In the genomic region with DNA sequence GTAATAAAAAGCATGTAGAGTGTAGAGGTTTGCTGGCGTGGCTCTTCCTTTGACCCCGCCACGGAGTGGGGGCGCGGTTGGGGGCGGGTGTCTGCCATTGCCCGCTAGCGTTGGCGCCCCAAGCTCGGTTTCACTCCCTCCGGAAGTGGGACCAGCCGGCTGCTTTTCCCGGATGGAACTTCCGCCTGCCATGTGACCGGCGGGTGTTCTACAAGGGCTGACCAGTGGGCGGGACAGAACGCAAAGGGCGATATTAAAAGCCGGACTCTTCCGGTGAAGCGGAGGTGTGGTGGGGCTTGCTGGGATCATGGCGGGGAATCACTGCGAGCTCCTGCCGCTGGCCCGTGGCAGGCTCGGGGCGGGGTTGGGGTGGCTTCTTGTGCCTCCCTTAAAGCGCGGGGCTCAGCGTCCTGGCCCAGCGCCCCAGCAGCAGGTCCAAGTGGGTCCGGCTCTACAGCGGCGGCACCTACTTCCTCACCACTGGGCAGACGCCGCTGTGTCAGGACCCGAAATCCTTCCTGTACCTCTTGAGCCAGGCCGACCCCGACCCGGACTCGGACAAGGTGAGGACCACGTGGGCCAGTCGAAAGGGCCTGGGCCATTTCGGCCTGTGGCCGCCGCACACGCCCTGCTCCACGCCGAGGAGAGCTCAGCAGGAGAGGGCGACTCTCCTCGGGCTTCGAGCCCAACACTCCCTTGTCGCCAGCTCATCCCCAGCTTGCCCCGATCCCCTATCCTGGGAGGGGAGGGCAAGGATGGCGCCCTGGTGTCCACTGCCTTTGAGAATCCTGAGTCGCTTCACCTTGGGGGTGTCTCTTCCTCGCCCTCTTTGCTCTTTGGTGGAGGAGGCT, we compare ENCODE assay signal across 8 cellular contexts.
DNase-seq lines count a peak whose midpoint lies in the region; ATAC-seq and TF ChIP-seq lines count a peak whose summit lies in the region.

No MANE protein-coding gene starts in this region.

- peak; percentile 96 for TF ChIP-seq POLR2A in Raji (IDR thresholded peaks at IDR 0.05; ENCODE audit: insufficient read depth, low read depth, low read length)

- TF ChIP-seq CTCF in Loucy (conservative IDR thresholded peaks at IDR 0.05; ENCODE audit: low read length) (no peak), fibroblast of villous mesenchyme (IDR thresholded peaks at IDR 0.05; ENCODE audit: insufficient read depth, low read depth, low read length) (no peak), nephron progenitor cell (IDR thresholded peaks at IDR 0.05) (no peak)

- in situ Hi-C loops in GM23248 (cut with MboI): no loop called here

- no peaks in the 10 kb centered on the region; the same call in 1 of the 2 replicates for H3K36me3 ChIP-seq in GM23248 (ENCODE audit: low read depth)
- H3K36me3 ChIP-seq in Loucy (ENCODE audit: insufficient read depth, low read length): no peaks in the 10 kb centered on the region

- no peaks in the 10 kb centered on the region for H3K27me3 ChIP-seq in GM23248 (replicated peaks; ENCODE audit: insufficient read depth)
- no peaks in the 10 kb centered on the region for H3K27me3 ChIP-seq in Loucy (ENCODE audit: insufficient read depth, low read length, poor library complexity, severe bottlenecking)

- H3K36me3 Mint-ChIP-seq in nephron progenitor cell (ENCODE audit: low read depth): peaks cover 5% of the 10 kb centered on the region

- DNase-seq in DMS79 (lab: John Stamatoyannopoulos, UW) (peak; percentile 92), GM23248 (peak; percentile 99), fibroblast of villous mesenchyme (ENCODE audit: low read depth) (peak; percentile 97), nephron progenitor cell (peak; percentile 94)
- DNase-seq in activated effector memory CD4-positive, alpha-beta T cell treated with anti-CD3 and anti-CD28 coated beads, Interleukin-2, amount 50 U/mL, for 16 hours: peak; percentile 93
- DNase-seq in stimulated activated naive CD8-positive, alpha-beta T cell treated with anti-CD3 and anti-CD28 coated beads, Interleukin-15, Interleukin-2, amounts not matched to agents 100 U/mL and 50 U/mL, for 24 hours: peak; percentile 94

- peak overlapping the region; percentile 81 for H3K4me3 ChIP-seq in GM23248
- peak overlapping the region; percentile 99 for H3K4me3 ChIP-seq in Loucy (ENCODE audit: low read length, poor library complexity, severe bottlenecking)
- H3K4me3 ChIP-seq in fibroblast of villous mesenchyme (ENCODE audit: low read depth, low read length): peak overlapping the region; percentile 97

- H3K27ac ChIP-seq in GM23248: peak overlapping the region; percentile 83

- H4K20me1 ChIP-seq in GM23248 (ENCODE audit: insufficient read depth): no peaks in the 10 kb centered on the region
- peaks cover 3% of the 10 kb centered on the region for H4K20me1 ChIP-seq in Loucy (ENCODE audit: insufficient read depth, low read length, poor library complexity, severe bottlenecking)

- H3K9ac ChIP-seq in GM23248: peak overlapping the region; percentile 95
- H3K9ac ChIP-seq in Loucy (ENCODE audit: low read depth, low read length, poor library complexity, severe bottlenecking): peak overlapping the region; percentile 94

- H3K79me2 ChIP-seq in GM23248 (ENCODE audit: insufficient read depth) (peaks cover 30% of the 10 kb centered on the region), Loucy (ENCODE audit: insufficient read depth, low read length) (peaks cover 16% of the 10 kb centered on the region)

- ATAC-seq in stimulated activated naive CD8-positive, alpha-beta T cell treated with anti-CD3 and anti-CD28 coated beads, Interleukin-15, Interleukin-2, amounts not matched to agents 100 U/mL and 50 U/mL, for 24 hours: peak; percentile 75

- H3K9me3 ChIP-seq in GM23248 (ENCODE audit: low read depth) (no peaks in the 10 kb centered on the region), Loucy (ENCODE audit: insufficient read depth, low read depth, low read length) (no peaks in the 10 kb centered on the region)

- H2AFZ ChIP-seq in GM23248: peak overlapping the region; percentile 69
- H2AFZ ChIP-seq in Loucy (ENCODE audit: low read length): peak overlapping the region; percentile 95

- H3K4me3 Mint-ChIP-seq in nephron progenitor cell: peak overlapping the region; percentile 97

- H3K27me3 Mint-ChIP-seq in nephron progenitor cell (ENCODE audit: low read depth, poor library complexity): no peaks in the 10 kb centered on the region

- WGBS in GM23248 (ENCODE audit: low coverage in 1 of 2, low lambda C conversion rate in 2 of 2, missing lambda C conversion rate in 2 of 2), 2 experiments: 1 to 3% methylated on average over 46 to 58 of the region's 58 CpGs

- H3K4me1 ChIP-seq in GM23248 (ENCODE audit: insufficient read depth) (peaks cover 13% of the 10 kb centered on the region), Loucy (ENCODE audit: insufficient read depth, low read length, poor library complexity, severe bottlenecking) (peaks cover 7% of the 10 kb centered on the region)

- H3K9me2 ChIP-seq in GM23248 (ENCODE audit: insufficient read depth) (no peaks in the 10 kb centered on the region), Loucy (replicated peaks; ENCODE audit: low read depth, low read length) (no peaks in the 10 kb centered on the region)

- H3F3A ChIP-seq in GM23248 (ENCODE audit: insufficient read depth) (peaks cover 19% of the 10 kb centered on the region), Loucy (ENCODE audit: low read depth) (no peaks in the 10 kb centered on the region)

- H3K27ac Mint-ChIP-seq in nephron progenitor cell: peak overlapping the region; percentile 88

- H3K4me2 ChIP-seq in GM23248 (ENCODE audit: unreplicated experiment) (peak overlapping the region; percentile 87), Loucy (ENCODE audit: low read depth, low read length, poor library complexity, severe bottlenecking) (peak overlapping the region; percentile 80)

- no peaks in the 10 kb centered on the region for H3K9me3 Mint-ChIP-seq in nephron progenitor cell

- H3K4me1 Mint-ChIP-seq in nephron progenitor cell: peaks cover 20% of the 10 kb centered on the region

Comparison
In these comparisons a context has a peak if more than half of its experiments do, and no peak if none do; other contexts are left out.
1. Peak in every context shown above with its lines: DNase-seq, ATAC-seq, H3K4me3 ChIP-seq and H3K27ac ChIP-seq.